In the genomic region with DNA sequence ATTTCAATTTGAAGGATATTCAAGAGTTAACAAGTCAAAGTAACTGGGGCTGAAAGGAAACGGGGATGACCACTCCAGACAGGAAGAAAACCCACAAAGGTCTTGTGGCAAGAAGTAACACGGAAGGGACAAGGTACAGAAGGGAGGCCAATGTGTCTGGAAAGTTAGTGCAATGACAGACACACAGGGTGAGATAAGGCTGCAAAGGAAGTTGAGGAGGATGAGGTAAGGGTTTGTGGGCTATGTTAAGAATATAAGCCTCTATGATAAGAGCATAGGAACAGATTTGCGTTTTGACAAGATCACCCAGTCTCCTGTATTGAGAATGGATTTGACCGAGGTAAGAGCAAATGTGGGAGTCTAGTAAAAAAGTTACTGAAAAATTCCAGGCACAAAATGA, we compare ENCODE assay signal across 26 cellular contexts. TPM values are rescaled to one million over a fixed set of nuclear protein-coding genes. Genes with fewer than 3 reads are reported as not detected.
DNase-seq lines count a peak whose midpoint lies in the region; ATAC-seq and TF ChIP-seq lines count a peak whose summit lies in the region.
"Had no signal": no experiment of that assay in that cellular context is flagged by ENCODE, and none has a peak within 500 bp of the region (broad histone marks: within the 10 kb centered on the region; RNA-seq: fewer than 3 reads in every experiment).

No MANE protein-coding gene starts in this region.

- H3K4me3 ChIP-seq in Loucy (ENCODE audit: low read length, poor library complexity, severe bottlenecking) = peak overlapping the region; percentile 15
- H3K4me3 ChIP-seq: right lobe of liver, SK-N-MC, suprapubic skin, vagina had no signal

- H3K4me1 Mint-ChIP-seq in activated CD4-positive, alpha-beta T cell treated with anti-CD3 and anti-CD28 coated beads, Interleukin-2, amount 10 ng/mL, durations not matched to agents 7 days and 5 days = no peaks in the 10 kb centered on the region
- peaks cover 0 to 7% of the 10 kb centered on the region in 2 donors for H3K4me1 Mint-ChIP-seq in immature natural killer cell
- H3K4me1 Mint-ChIP-seq: activated naive CD4-positive, alpha-beta T cell treated with anti-CD3 and anti-CD28 coated beads, Interleukin-2, amount 10 ng/mL, durations not matched to agents 7 days and 5 days; naive thymus-derived CD8-positive, alpha-beta T cell had no signal

- no peaks in the 10 kb centered on the region for H3K36me3 Mint-ChIP-seq in activated CD4-positive, alpha-beta T cell treated with anti-CD3 and anti-CD28 coated beads, Interleukin-2, amount 10 ng/mL, durations not matched to agents 7 days and 5 days (ENCODE audit: low read depth)
- no peaks in the 10 kb centered on the region for H3K36me3 Mint-ChIP-seq in immature natural killer cell
- H3K36me3 Mint-ChIP-seq: activated naive CD4-positive, alpha-beta T cell treated with anti-CD3 and anti-CD28 coated beads, Interleukin-2, amount 10 ng/mL, durations not matched to agents 7 days and 5 days; naive thymus-derived CD8-positive, alpha-beta T cell had no signal

- POLR2A ChIA-PET in activated CD4-positive, alpha-beta T cell treated with anti-CD3 and anti-CD28 coated beads, Interleukin-2, amount 10 ng/mL, durations not matched to agents 7 days and 5 days (lab: Charles Lee) = no interaction called here

- no peaks in the 10 kb centered on the region for H3K79me2 ChIP-seq in Loucy (ENCODE audit: insufficient read depth, low read length)
- H3K79me2 ChIP-seq: parathyroid adenoma had no signal

- H3K4me2 ChIP-seq in Loucy (ENCODE audit: low read depth, low read length, poor library complexity, severe bottlenecking) = peak overlapping the region; percentile 58

- H3K9me3 ChIP-seq in Loucy (ENCODE audit: insufficient read depth, low read depth, low read length) = no peaks in the 10 kb centered on the region
- H3K9me3 ChIP-seq: right lobe of liver, suprapubic skin, vagina had no signal

- H3K4me1 ChIP-seq in Loucy (ENCODE audit: insufficient read depth, low read length, poor library complexity, severe bottlenecking) = peaks cover 28% of the 10 kb centered on the region
- H3K4me1 ChIP-seq: parathyroid adenoma, right lobe of liver, suprapubic skin, vagina had no signal

- no peak for TF ChIP-seq CTCF in Loucy (conservative IDR thresholded peaks at IDR 0.05; ENCODE audit: low read length)

- H3K9me3 Mint-ChIP-seq in activated CD4-positive, alpha-beta T cell treated with anti-CD3 and anti-CD28 coated beads, Interleukin-2, amount 10 ng/mL, durations not matched to agents 7 days and 5 days = peaks cover 5% of the 10 kb centered on the region
- peaks cover 0 to 6% (median 0%) of the 10 kb centered on the region in 6 donors for H3K9me3 Mint-ChIP-seq in immature natural killer cell
- H3K9me3 Mint-ChIP-seq: activated naive CD4-positive, alpha-beta T cell treated with anti-CD3 and anti-CD28 coated beads, Interleukin-2, amount 10 ng/mL, durations not matched to agents 7 days and 5 days; activated T-cell treated with anti-CD3 and anti-CD28 coated beads, Interleukin-2, amount 50 U/mL, for 24 hours; naive thymus-derived CD8-positive, alpha-beta T cell had no signal

- ATAC-seq in HG02678 (IDR thresholded peaks at IDR 0.05; ENCODE audit: unreplicated experiment) (no peak), GM18511 (IDR thresholded peaks at IDR 0.05; ENCODE audit: unreplicated experiment) (no peak), HG02840 (IDR thresholded peaks at IDR 0.05; ENCODE audit: low FRiP score, unreplicated experiment) (no peak)
- ATAC-seq: left cardiac atrium had no signal

- no peak overlapping the region for H2AFZ ChIP-seq in Loucy (ENCODE audit: low read length)
- H2AFZ ChIP-seq: parathyroid adenoma had no signal

- no peaks in the 10 kb centered on the region for H3K36me3 ChIP-seq in Loucy (ENCODE audit: insufficient read depth, low read length)
- H3K36me3 ChIP-seq: right lobe of liver, suprapubic skin, vagina had no signal

- no peak overlapping the region for H3K4me3 Mint-ChIP-seq in activated CD4-positive, alpha-beta T cell treated with anti-CD3 and anti-CD28 coated beads, Interleukin-2, amount 10 ng/mL, durations not matched to agents 7 days and 5 days
- H3K4me3 Mint-ChIP-seq in immature natural killer cell = no peak overlapping the region
- H3K4me3 Mint-ChIP-seq: activated naive CD4-positive, alpha-beta T cell treated with anti-CD3 and anti-CD28 coated beads, Interleukin-2, amount 10 ng/mL, durations not matched to agents 7 days and 5 days; activated T-cell treated with anti-CD3 and anti-CD28 coated beads, Interleukin-2, amount 50 U/mL, for 24 hours; naive thymus-derived CD8-positive, alpha-beta T cell had no signal

- H3K9me2 ChIP-seq in Loucy (replicated peaks; ENCODE audit: low read depth, low read length) = no peaks in the 10 kb centered on the region

- DNase-seq in activated CD4-positive, alpha-beta T cell treated with anti-CD3 and anti-CD28 coated beads, Interleukin-2, amount 10 ng/mL, durations not matched to agents 7 days and 5 days = peak; percentile 7
- DNase-seq in activated CD4-positive, alpha-beta T cell treated with anti-CD3 and anti-CD28 coated beads for 48 hours = no peak
- DNase-seq in UCSD-AML1 (lab: John Stamatoyannopoulos, UW; ENCODE audit: unreplicated experiment) = peak; percentile 29
- peak; percentile 34 to 43 (median 40) for DNase-seq in immature natural killer cell
- DNase-seq: 8988T; activated CD4-positive, alpha-beta T cell treated with anti-CD3 and anti-CD28 coated beads, Interleukin-2, amount 50 U/mL, for 48 hours; activated naive CD4-positive, alpha-beta T cell treated with anti-CD3 and anti-CD28 coated beads, Interleukin-2, amount 10 ng/mL, durations not matched to agents 7 days and 5 days; activated T-cell treated with anti-CD3 and anti-CD28 coated beads, Interleukin-2, amount 50 U/mL, for 24 hours; cerebellar nuclear complex; COR-L47; effector CD4-positive, alpha-beta T cell; IMR-90; left cardiac atrium; MV-4-11; NCI-H187; NCI-H345; right lobe of liver had no signal

- H3K9ac ChIP-seq in Loucy (ENCODE audit: low read depth, low read length, poor library complexity, severe bottlenecking) = no peak overlapping the region
- H3K9ac ChIP-seq: parathyroid adenoma had no signal

- peaks cover 5% of the 10 kb centered on the region; the same call in 1 of the 2 replicates for H3F3A ChIP-seq in Loucy (ENCODE audit: low read depth)

- no peak overlapping the region for H3K27ac Mint-ChIP-seq in activated CD4-positive, alpha-beta T cell treated with anti-CD3 and anti-CD28 coated beads, Interleukin-2, amount 10 ng/mL, durations not matched to agents 7 days and 5 days
- H3K27ac Mint-ChIP-seq in immature natural killer cell = no peak overlapping the region
- H3K27ac Mint-ChIP-seq: activated naive CD4-positive, alpha-beta T cell treated with anti-CD3 and anti-CD28 coated beads, Interleukin-2, amount 10 ng/mL, durations not matched to agents 7 days and 5 days; activated T-cell treated with anti-CD3 and anti-CD28 coated beads, Interleukin-2, amount 50 U/mL, for 24 hours; naive thymus-derived CD8-positive, alpha-beta T cell had no signal

- no peaks in the 10 kb centered on the region for H4K20me1 ChIP-seq in Loucy (ENCODE audit: insufficient read depth, low read length, poor library complexity, severe bottlenecking)

- peaks cover 3% of the 10 kb centered on the region for H3K27me3 Mint-ChIP-seq in activated CD4-positive, alpha-beta T cell treated with anti-CD3 and anti-CD28 coated beads, Interleukin-2, amount 10 ng/mL, durations not matched to agents 7 days and 5 days
- H3K27me3 Mint-ChIP-seq in immature natural killer cell (ENCODE audit: low read depth in 3 of 3) = peaks cover 0 to 3% (median 2%) of the 10 kb centered on the region in 3 donors
- H3K27me3 Mint-ChIP-seq: activated naive CD4-positive, alpha-beta T cell treated with anti-CD3 and anti-CD28 coated beads, Interleukin-2, amount 10 ng/mL, durations not matched to agents 7 days and 5 days; activated T-cell treated with anti-CD3 and anti-CD28 coated beads, Interleukin-2, amount 50 U/mL, for 24 hours; naive thymus-derived CD8-positive, alpha-beta T cell had no signal

- CTCF ChIA-PET in activated CD4-positive, alpha-beta T cell treated with anti-CD3 and anti-CD28 coated beads, Interleukin-2, amount 10 ng/mL, durations not matched to agents 7 days and 5 days (lab: Charles Lee) = no interaction called here

- no peaks in the 10 kb centered on the region for H3K27me3 ChIP-seq in Loucy (ENCODE audit: insufficient read depth, low read length, poor library complexity, severe bottlenecking)
- H3K27me3 ChIP-seq: right lobe of liver, suprapubic skin, vagina had no signal

RNA-seq across cellular contexts. Expression of gene EMCN, which starts 21.9 kb away (rescaled TPM):
- total RNA-seq in activated CD4-positive, alpha-beta T cell treated with anti-CD3 and anti-CD28 coated beads, Interleukin-2, amount 10 ng/mL, durations not matched to agents 7 days and 5 days = not detected
- not detected for polyA plus RNA-seq in immature natural killer cell
- total RNA-seq: IMR-90; naive thymus-derived CD8-positive, alpha-beta T cell had no signal
- polyA plus RNA-seq: IMR-90; naive thymus-derived CD8-positive, alpha-beta T cell had no signal
